In genomic region chr1:84478876-84479868, GRCh38 we compare ENCODE assay signal across 8 cellular contexts. TPM values are rescaled to one million over a fixed set of nuclear protein-coding genes. Genes with fewer than 3 reads are reported as not detected.
A peak's percentile ranks its signal among the peaks of the same experiment; 100 is the strongest.
DNase-seq lines count a peak whose midpoint lies in the region; TF ChIP-seq lines count a peak whose summit lies in the region.

Gene RPF1 (plus strand): TSS chr1:84479266. CDS start chr1:84479282, 16 bp downstream.

- H3K4me1 ChIP-seq in mesodermal cell (ENCODE audit: control insufficient read depth, insufficient read depth, low read length, poor library complexity, severe bottlenecking): no peaks in the 10 kb centered on the region

- peak; percentile 61 for DNase-seq in COR-L47 (lab: John Stamatoyannopoulos, UW)
- peak; percentile 74 for DNase-seq in GM20000 (ENCODE audit: low spot score)
- DNase-seq in HT-29 (ENCODE audit: low spot score): peak; percentile 84
- DNase-seq in NOMO-1 treated with DMSO at 0.1 percent for 48 hours (lab: John Stamatoyannopoulos, UW; ENCODE audit: unreplicated experiment): peak; percentile 81
- DNase-seq in activated CD8-positive, alpha-beta memory T cell treated with anti-CD3 and anti-CD28 coated beads, Interleukin-2, amount 50 U/mL, for 1 hour (ENCODE audit: extremely low read depth): peak; percentile 63
- peak; percentile 44 for DNase-seq in stimulated activated CD8-positive, alpha-beta memory T cell treated with anti-CD3 and anti-CD28 coated beads, Interleukin-15, amount 100 ng/mL, for 24 hours (ENCODE audit: low read depth)

- WGBS in mesodermal cell (ENCODE audit: insufficient coverage in 2 of 2), 2 experiments: 0 to 5% methylated on average over 43 to 45 of the region's 51 CpGs

- H3K36me3 ChIP-seq in mesodermal cell (ENCODE audit: control insufficient read depth, insufficient read depth, low read length): peaks cover 17% of the 10 kb centered on the region

- peak within 1 kb of the TSS; percentile 76 for H3K4me3 ChIP-seq in mesodermal cell (ENCODE audit: extremely low read depth, insufficient read depth, low read length, poor library complexity, severe bottlenecking)

- H3K9me3 ChIP-seq in mesodermal cell (ENCODE audit: control insufficient read depth, low read length): peaks cover 13% of the 10 kb centered on the region

- in situ Hi-C loops in endometrial microvascular endothelial cells (cut with HindIII; ENCODE audit: inconsistent ontology term, low pct_unique_long_range_greater_than_20kb, low sequenced_read_pairs): no loop called here

- no peak for TF ChIP-seq CTCF in GM20000 (IDR thresholded peaks at IDR 0.05; ENCODE audit: extremely low read depth, missing control alignments)

- H3K27ac ChIP-seq in mesodermal cell (ENCODE audit: low read depth, low read length, severe bottlenecking): peak within 1 kb of the TSS; percentile 80

RNA-seq across cellular contexts. Expression of gene RPF1, which starts in this region (rescaled TPM):
- 38.0 and 42.6 TPM in 2 replicates for total RNA-seq in HT-29 (2014; rRNA removed; shearing (Covaris generic))
- total RNA-seq in endometrial microvascular endothelial cells (ENCODE audit: inconsistent ontology term): 40.0 TPM
- 54.2 TPM for polyA plus RNA-seq in mesodermal cell (2013, experiment 1 of 2)
- polyA plus RNA-seq in mesodermal cell (2013, experiment 2 of 2): 52.2 TPM

Comparison
In these comparisons a context has a peak if more than half of its experiments do, and no peak if none do; other contexts are left out.
1. Peak in every context shown above with its lines: DNase-seq, H3K4me3 ChIP-seq and H3K27ac ChIP-seq.